Comparison of ENCODE assay signal across 8 cellular contexts in the genomic region with DNA sequence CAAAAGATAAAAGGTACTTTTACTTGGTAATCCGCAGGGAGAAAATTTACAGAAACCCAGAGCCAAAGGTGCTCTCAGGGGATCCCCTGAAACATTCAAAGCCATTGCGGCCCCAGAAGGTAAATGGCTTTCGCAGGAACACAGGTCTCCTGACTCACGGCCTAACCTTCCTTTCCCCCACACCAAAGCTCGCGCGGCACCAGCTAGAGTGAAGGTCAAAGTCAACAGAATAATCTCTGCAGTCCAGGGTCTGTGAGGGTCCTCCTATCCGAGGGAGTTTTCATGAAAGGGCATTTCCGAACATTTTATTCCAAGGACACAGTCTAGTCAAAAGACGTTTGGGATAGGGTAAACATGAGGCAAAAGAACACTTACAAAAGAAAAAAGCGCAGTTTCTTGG. TPM values are rescaled to one million over a fixed set of nuclear protein-coding genes. Genes with fewer than 3 reads are reported as not detected.
DNase-seq lines count a peak whose midpoint lies in the region; ATAC-seq, FAIRE-seq and TF ChIP-seq lines count a peak whose summit lies in the region.

No MANE protein-coding gene starts in this region.

- H3K4me3 ChIP-seq in ascending aorta (peak overlapping the region; percentile 75 to 89), keratinocyte (ENCODE audit: control insufficient read depth in 2 of 3, extremely low read depth in 1 of 3, insufficient read depth in 2 of 3, low read depth in 1 of 3, low read length in 3 of 3) (peak overlapping the region; percentile 65 to 67 (median 66)), stomach smooth muscle (ENCODE audit: low read length in 2 of 2) (peak overlapping the region; percentile 86 to 95)

- no peaks in the 10 kb centered on the region for H4K20me1 ChIP-seq in keratinocyte (ENCODE audit: control insufficient read depth, extremely low read depth, insufficient read depth, low read length)

- H3K9ac ChIP-seq in keratinocyte (ENCODE audit: control insufficient read depth, extremely low read depth, insufficient read depth, low read length) (peak overlapping the region; percentile 71), stomach smooth muscle (ENCODE audit: low read length in 2 of 2) (peak overlapping the region; percentile 71 to 89)

- ATAC-seq in HG03432 (IDR thresholded peaks at IDR 0.05; ENCODE audit: unreplicated experiment) = peak; percentile 6
- ATAC-seq in HG03521 (IDR thresholded peaks at IDR 0.05; ENCODE audit: unreplicated experiment) = no peak
- no peak for ATAC-seq in HG03097 (IDR thresholded peaks at IDR 0.05; ENCODE audit: low FRiP score, unreplicated experiment)
- ATAC-seq in HG03469 (IDR thresholded peaks at IDR 0.05; ENCODE audit: unreplicated experiment) = no peak

- no peak for DNase-seq in ascending aorta (ENCODE audit: low spot score in 2 of 2)
- DNase-seq in keratinocyte (ENCODE audit: low read depth, low spot score) = no peak
- no peak for DNase-seq in stimulated activated CD4-positive, alpha-beta T cell treated with anti-CD3 and anti-CD28 coated beads, Interleukin-1b, Interleukin-23, amount 100 ng/mL, for 48 hours

- H3K9me1 ChIP-seq in keratinocyte (ENCODE audit: control insufficient read depth, extremely low read depth, insufficient read depth, low read length) = no peaks in the 10 kb centered on the region

- peak overlapping the region; percentile 84 for H2AFZ ChIP-seq in keratinocyte (ENCODE audit: control insufficient read depth, low read length)

- H3K9me3 ChIP-seq in ascending aorta = no peaks in the 10 kb centered on the region
- no peaks in the 10 kb centered on the region for H3K9me3 ChIP-seq in keratinocyte (ENCODE audit: control insufficient read depth, low read depth, low read length)
- H3K9me3 ChIP-seq in stomach smooth muscle (ENCODE audit: control insufficient read depth in 2 of 2, low read length in 2 of 2) = no peaks in the 10 kb centered on the region

- H3K36me3 ChIP-seq in ascending aorta (no peaks in the 10 kb centered on the region), keratinocyte (ENCODE audit: control insufficient read depth in 2 of 2, extremely low read depth in 1 of 2, insufficient read depth in 2 of 2, low read length in 2 of 2) (no peaks in the 10 kb centered on the region), stomach smooth muscle (ENCODE audit: control insufficient read depth in 2 of 2, insufficient read depth in 2 of 2, low read length in 2 of 2) (no peaks in the 10 kb centered on the region)

- no peaks in the 10 kb centered on the region for H3K79me2 ChIP-seq in keratinocyte (ENCODE audit: control insufficient read depth, insufficient read depth, low read length)

- H3K27me3 ChIP-seq in ascending aorta (no peaks in the 10 kb centered on the region), keratinocyte (ENCODE audit: control insufficient read depth, extremely low read depth, insufficient read depth, low read length) (no peaks in the 10 kb centered on the region), stomach smooth muscle (ENCODE audit: control insufficient read depth in 1 of 2, insufficient read depth in 2 of 2, low read length in 2 of 2) (no peaks in the 10 kb centered on the region)

- no peak for FAIRE-seq in keratinocyte (lab: Jason Lieb, UNC)

- intact Hi-C loops in ascending aorta (cut with DNase I) = loop anchor here (1.0 to 5.0 kb wide), 5 partner anchors 34 to 194 kb away; partner anchors contain the start of genes CFAP69, GTPBP10 and STEAP1

- H3K4me1 ChIP-seq in ascending aorta = no peaks in the 10 kb centered on the region
- peaks cover 11% of the 10 kb centered on the region for H3K4me1 ChIP-seq in keratinocyte (ENCODE audit: control insufficient read depth, extremely low read depth, insufficient read depth, low read length)
- peaks cover 13% of the 10 kb centered on the region for H3K4me1 ChIP-seq in stomach smooth muscle (ENCODE audit: control insufficient read depth, insufficient read depth, low read length)

- peak overlapping the region; percentile 84 for H3K4me2 ChIP-seq in keratinocyte (ENCODE audit: control insufficient read depth, extremely low read depth, insufficient read depth, low read depth, low read length)

- dilution Hi-C loops in keratinocyte (cut with MboI; ENCODE audit: extremely low pct_ligation_motif_present, low sequenced_read_pairs) = no loop called here

- H3K27ac ChIP-seq in ascending aorta (peak overlapping the region; percentile 81 to 84), keratinocyte (ENCODE audit: control insufficient read depth, insufficient read depth, low read length) (peak overlapping the region; percentile 44), stomach smooth muscle (ENCODE audit: low read length) (peak overlapping the region; percentile 84)

- TF ChIP-seq CTCF in ascending aorta (IDR thresholded peaks at IDR 0.05) = no peak
- no peak for TF ChIP-seq CTCF in keratinocyte (optimal IDR thresholded peaks at IDR 0.05 in 1 of 3, IDR thresholded peaks at IDR 0.05 in 1 of 3, conservative IDR thresholded peaks at IDR 0.05 in 1 of 3; ENCODE audit: extremely low read depth in 1 of 3, insufficient read depth in 2 of 3, low read length in 3 of 3)

RNA-seq across cellular contexts. Expression of gene STEAP2, which starts 0.6 kb away (rescaled TPM):
- total RNA-seq in ascending aorta = 18.7 TPM
- 2.0 to 3.9 TPM (median 3.4 TPM) in 3 replicates for polyA plus RNA-seq in keratinocyte
- polyA plus RNA-seq in keratinocyte (2011; ENCODE audit: low read depth) = 0.22 TPM
- 0.83 and 2.0 TPM in 2 replicates for polyA plus RNA-seq in keratinocyte (2011; cell fraction: cytosol; rRNA removed)
- 5.1 and 6.7 TPM in 2 replicates for polyA plus RNA-seq in keratinocyte (2011; cell fraction: nucleus; rRNA removed)
- polyA plus RNA-seq in keratinocyte (2012; ENCODE audit: low replicate concordance) = 0.79 and 2.2 TPM in 2 replicates
- polyA minus RNA-seq in keratinocyte = 1.5 to 5.0 TPM (median 3.0 TPM) in 3 replicates
- 1.2 TPM for polyA minus RNA-seq in keratinocyte (2011; cell fraction: cytosol; rRNA and poly(A)+ RNA removed)
- 3.0 and 5.8 TPM in 2 replicates for polyA minus RNA-seq in keratinocyte (2011; cell fraction: nucleus; rRNA and poly(A)+ RNA removed)

RNA-seq across cellular contexts. Expression of gene CFAP69, which starts 34.0 kb away (rescaled TPM):
- total RNA-seq in ascending aorta = 0.85 TPM
- polyA plus RNA-seq in keratinocyte = 0.35 to 1.6 TPM (median 0.67 TPM) in 3 replicates
- 0.35 TPM for polyA plus RNA-seq in keratinocyte (2011; ENCODE audit: low read depth)
- polyA plus RNA-seq in keratinocyte (2011; cell fraction: cytosol; rRNA removed) = 0.40 and 0.60 TPM in 2 replicates
- 1.4 and 2.0 TPM in 2 replicates for polyA plus RNA-seq in keratinocyte (2011; cell fraction: nucleus; rRNA removed)
- polyA plus RNA-seq in keratinocyte (2012; ENCODE audit: low replicate concordance) = 0.54 and 1.5 TPM in 2 replicates
- polyA minus RNA-seq in keratinocyte = 0.23 to 0.56 TPM (median 0.29 TPM) in 3 replicates
- polyA minus RNA-seq in keratinocyte (2011; cell fraction: cytosol; rRNA and poly(A)+ RNA removed) = not detected
- polyA minus RNA-seq in keratinocyte (2011; cell fraction: nucleus; rRNA and poly(A)+ RNA removed) = 1.6 and 3.0 TPM in 2 replicates

RNA-seq across cellular contexts. Expression of gene STEAP1, which starts 56.7 kb away (rescaled TPM):
- 2.1 TPM for total RNA-seq in ascending aorta
- 7.7 to 19.0 TPM (median 16.7 TPM) in 3 replicates for polyA plus RNA-seq in keratinocyte
- polyA plus RNA-seq in keratinocyte (2011; ENCODE audit: low read depth) = 2.9 TPM
- polyA plus RNA-seq in keratinocyte (2011; cell fraction: cytosol; rRNA removed) = 5.2 and 12.6 TPM in 2 replicates
- polyA plus RNA-seq in keratinocyte (2011; cell fraction: nucleus; rRNA removed) = 11.3 and 19.3 TPM in 2 replicates
- polyA plus RNA-seq in keratinocyte (2012; ENCODE audit: low replicate concordance) = 3.0 and 12.4 TPM in 2 replicates
- 1.5 to 5.3 TPM (median 2.1 TPM) in 3 replicates for polyA minus RNA-seq in keratinocyte
- not detected for polyA minus RNA-seq in keratinocyte (2011; cell fraction: cytosol; rRNA and poly(A)+ RNA removed)
- polyA minus RNA-seq in keratinocyte (2011; cell fraction: nucleus; rRNA and poly(A)+ RNA removed) = 1.6 and 3.6 TPM in 2 replicates
